Comparison of ENCODE assay signal across 22 cellular contexts in genomic region chr1:214337015-214337414, GRCh38. TPM values are rescaled to one million over a fixed set of nuclear protein-coding genes. Genes with fewer than 3 reads are reported as not detected.
DNase-seq lines count a peak whose midpoint lies in the region; ATAC-seq and TF ChIP-seq lines count a peak whose summit lies in the region.
"Had no signal": no experiment of that assay in that cellular context is flagged by ENCODE, and none has a peak within 500 bp of the region (broad histone marks: within the 10 kb centered on the region; RNA-seq: fewer than 3 reads in every experiment).

No MANE protein-coding gene starts in this region.

- no peaks in the 10 kb centered on the region for H3K4me1 ChIP-seq in OCI-LY7 (ENCODE audit: insufficient read depth, low read length, poor library complexity, severe bottlenecking)
- no peaks in the 10 kb centered on the region for H3K4me1 ChIP-seq in lower lobe of right lung
- H3K4me1 ChIP-seq in psoas muscle, result peaks cover 14% of the 10 kb centered on the region
- peaks cover 9% of the 10 kb centered on the region for H3K4me1 ChIP-seq in HAP-1
- peaks cover 28% of the 10 kb centered on the region for H3K4me1 ChIP-seq in suprapubic skin

- no TSS peak for BruUV-seq in OCI-LY7 (replicated peaks; lab: Mats Ljungman, UMichigan)

- H3K27ac Mint-ChIP-seq in activated naive CD8-positive, alpha-beta T cell treated with anti-CD3 and anti-CD28 coated beads for 36 hours, result peak overlapping the region; percentile 4
- H3K27ac Mint-ChIP-seq in activated naive CD8-positive, alpha-beta T cell treated with anti-CD3 and anti-CD28 coated beads, Interleukin-2, amount 50 U/mL, for 24 hours, result no peak overlapping the region
- H3K27ac Mint-ChIP-seq: activated naive CD4-positive, alpha-beta T cell treated with anti-CD3 and anti-CD28 coated beads, Interleukin-2, amount 50 U/mL, for 72 hours; stimulated activated naive CD8-positive, alpha-beta T cell treated with anti-CD3 and anti-CD28 coated beads, Interleukin-15, Interleukin-2, amounts not matched to agents 100 ng/mL and 50 ng/mL, for 24 hours; T-helper 1 cell treated with Interleukin-12 subunit alpha and Interleukin-12 subunit beta and Interleukin-4 antibody, amounts not matched to agents 30 μg/mL and 1 μg/mL, for 36 hours; type B pancreatic cell had no signal

- no peaks in the 10 kb centered on the region for H3K9me3 Mint-ChIP-seq in activated naive CD8-positive, alpha-beta T cell treated with anti-CD3 and anti-CD28 coated beads for 36 hours
- H3K9me3 Mint-ChIP-seq in activated naive CD8-positive, alpha-beta T cell treated with anti-CD3 and anti-CD28 coated beads, Interleukin-2, amount 50 U/mL, for 24 hours, result no peaks in the 10 kb centered on the region
- H3K9me3 Mint-ChIP-seq: activated naive CD4-positive, alpha-beta T cell treated with anti-CD3 and anti-CD28 coated beads, Interleukin-2, amount 50 U/mL, for 72 hours; stimulated activated naive CD8-positive, alpha-beta T cell treated with anti-CD3 and anti-CD28 coated beads, Interleukin-15, Interleukin-2, amounts not matched to agents 100 ng/mL and 50 ng/mL, for 24 hours; T-helper 1 cell treated with Interleukin-12 subunit alpha and Interleukin-12 subunit beta and Interleukin-4 antibody, amounts not matched to agents 30 μg/mL and 1 μg/mL, for 36 hours; type B pancreatic cell had no signal

- peaks cover 5% of the 10 kb centered on the region for H3K4me1 Mint-ChIP-seq in activated naive CD8-positive, alpha-beta T cell treated with anti-CD3 and anti-CD28 coated beads for 36 hours
- no peaks in the 10 kb centered on the region for H3K4me1 Mint-ChIP-seq in activated naive CD8-positive, alpha-beta T cell treated with anti-CD3 and anti-CD28 coated beads, Interleukin-2, amount 50 U/mL, for 24 hours

- H2AFZ ChIP-seq in OCI-LY7 (ENCODE audit: low read length), result no peak overlapping the region

- H3K9me3 ChIP-seq in OCI-LY7 (ENCODE audit: low read length) (no peaks in the 10 kb centered on the region), lower lobe of right lung (no peaks in the 10 kb centered on the region), psoas muscle (no peaks in the 10 kb centered on the region), HAP-1 (no peaks in the 10 kb centered on the region), suprapubic skin (no peaks in the 10 kb centered on the region)
- H3K9me3 ChIP-seq: gastrocnemius medialis had no signal

- H3K36me3 Mint-ChIP-seq in activated naive CD8-positive, alpha-beta T cell treated with anti-CD3 and anti-CD28 coated beads for 36 hours, result peaks cover 7% of the 10 kb centered on the region
- H3K36me3 Mint-ChIP-seq in activated naive CD8-positive, alpha-beta T cell treated with anti-CD3 and anti-CD28 coated beads, Interleukin-2, amount 50 U/mL, for 24 hours (ENCODE audit: low read depth), result peaks cover 14% of the 10 kb centered on the region

- 18 to 72% (median 42%) methylated on average over 2 of the region's 2 CpGs for WGBS in psoas muscle, 3 donors
- WGBS in suprapubic skin, result 60% methylated on average over 2 of the region's 2 CpGs

- CTCF ChIA-PET in OCI-LY7 (lab: Charles Lee; ENCODE audit: unreplicated experiment), result no interaction called here

- TF ChIP-seq EP300 in suprapubic skin (IDR thresholded peaks at IDR 0.05), result no peak

- H3K4me3 ChIP-seq in OCI-LY7 (ENCODE audit: low read depth, low read length, poor library complexity, severe bottlenecking) (no peak overlapping the region), lower lobe of right lung (no peak overlapping the region), psoas muscle (no peak overlapping the region), HAP-1 (no peak overlapping the region), suprapubic skin (no peak overlapping the region)
- H3K4me3 ChIP-seq: gastrocnemius medialis had no signal

- H3K9me2 ChIP-seq in OCI-LY7 (ENCODE audit: insufficient read depth, low read length), result no peaks in the 10 kb centered on the region

- H3K36me3 ChIP-seq in OCI-LY7 (ENCODE audit: insufficient read depth, low read length) (peaks cover 3% of the 10 kb centered on the region; the same call in 1 of the 2 replicates), lower lobe of right lung (peaks cover 11% of the 10 kb centered on the region), psoas muscle (ENCODE audit: insufficient read depth in 1 of 2, low read depth in 1 of 2) (peaks cover 0 to 6% of the 10 kb centered on the region in 2 donors), HAP-1 (replicated peaks) (no peaks in the 10 kb centered on the region), suprapubic skin (no peaks in the 10 kb centered on the region)
- H3K36me3 ChIP-seq: gastrocnemius medialis had no signal

- no peaks in the 10 kb centered on the region for H3K27me3 Mint-ChIP-seq in activated naive CD8-positive, alpha-beta T cell treated with anti-CD3 and anti-CD28 coated beads for 36 hours
- H3K27me3 Mint-ChIP-seq in activated naive CD8-positive, alpha-beta T cell treated with anti-CD3 and anti-CD28 coated beads, Interleukin-2, amount 50 U/mL, for 24 hours, result no peaks in the 10 kb centered on the region
- H3K27me3 Mint-ChIP-seq: stimulated activated naive CD8-positive, alpha-beta T cell treated with anti-CD3 and anti-CD28 coated beads, Interleukin-15, Interleukin-2, amounts not matched to agents 100 ng/mL and 50 ng/mL, for 24 hours; type B pancreatic cell had no signal

- H3K27me3 ChIP-seq in lower lobe of right lung (ENCODE audit: low read depth), result no peaks in the 10 kb centered on the region
- no peaks in the 10 kb centered on the region for H3K27me3 ChIP-seq in psoas muscle (ENCODE audit: insufficient read depth in 3 of 3, low read length in 2 of 3)
- H3K27me3 ChIP-seq in HAP-1 (ENCODE audit: low read depth), result no peaks in the 10 kb centered on the region
- H3K27me3 ChIP-seq in suprapubic skin, result no peaks in the 10 kb centered on the region
- H3K27me3 ChIP-seq: gastrocnemius medialis had no signal

- H3K4me2 ChIP-seq in OCI-LY7 (ENCODE audit: low read length), result no peak overlapping the region

- no peaks in the 10 kb centered on the region for H4K20me1 ChIP-seq in OCI-LY7 (ENCODE audit: insufficient read depth, low read length)

- TF ChIP-seq POLR2A in suprapubic skin (IDR thresholded peaks at IDR 0.05), result no peak

- in situ Hi-C loops in HAP-1 (cut with MboI; ENCODE audit: low sequenced_read_pairs), result loop anchor here (10.0 to 25.0 kb wide), 2 partner anchors 248 to 1200 kb away; no protein-coding TSS in a partner anchor

- ATAC-seq in activated naive CD8-positive, alpha-beta T cell treated with anti-CD3 and anti-CD28 coated beads, Interleukin-2, amount 50 U/mL, for 24 hours, result no peak
- no peak for ATAC-seq in lower lobe of right lung
- ATAC-seq in psoas muscle, result no peak
- ATAC-seq: activated naive CD4-positive, alpha-beta T cell treated with anti-CD3 and anti-CD28 coated beads, Interleukin-2, amount 50 U/mL, for 72 hours; esophagus mucosa; gastrocnemius medialis had no signal

- intact Hi-C loops in OCI-LY7 (cut with micrococcal nuclease; ENCODE audit: unreplicated experiment) (no loop called here), lower lobe of right lung (cut with DNase I) (no loop called here), psoas muscle (cut with DNase I) (no loop called here)

- H3K79me2 ChIP-seq in OCI-LY7 (ENCODE audit: insufficient read depth, low read depth, low read length), result no peaks in the 10 kb centered on the region

- no peak overlapping the region for H3K27ac ChIP-seq in OCI-LY7 (ENCODE audit: low read depth, low read length, poor library complexity, severe bottlenecking)
- H3K27ac ChIP-seq in lower lobe of right lung, result peak overlapping the region; percentile 48
- H3K27ac ChIP-seq in psoas muscle, result peak overlapping the region; percentile 27
- no peak overlapping the region for H3K27ac ChIP-seq in suprapubic skin

- POLR2A ChIA-PET in OCI-LY7 (lab: Charles Lee), result no interaction called here

- H3K4me3 Mint-ChIP-seq in activated naive CD8-positive, alpha-beta T cell treated with anti-CD3 and anti-CD28 coated beads for 36 hours, result no peak overlapping the region
- no peak overlapping the region for H3K4me3 Mint-ChIP-seq in activated naive CD8-positive, alpha-beta T cell treated with anti-CD3 and anti-CD28 coated beads, Interleukin-2, amount 50 U/mL, for 24 hours
- H3K4me3 Mint-ChIP-seq: stimulated activated naive CD8-positive, alpha-beta T cell treated with anti-CD3 and anti-CD28 coated beads, Interleukin-15, Interleukin-2, amounts not matched to agents 100 ng/mL and 50 ng/mL, for 24 hours; T-helper 1 cell treated with Interleukin-12 subunit alpha and Interleukin-12 subunit beta and Interleukin-4 antibody, amounts not matched to agents 30 μg/mL and 1 μg/mL, for 36 hours; type B pancreatic cell had no signal

- TF ChIP-seq CTCF in OCI-LY7 (conservative IDR thresholded peaks at IDR 0.05; ENCODE audit: low read length) (0 out of 2 replicates have a peak, but pooled peaks have one; percentile 8), lower lobe of right lung (IDR thresholded peaks at IDR 0.05) (no peak), psoas muscle (IDR thresholded peaks at IDR 0.05) (no peak), suprapubic skin (IDR thresholded peaks at IDR 0.05) (no peak)

- no peak for DNase-seq in activated naive CD8-positive, alpha-beta T cell treated with anti-CD3 and anti-CD28 coated beads for 36 hours
- DNase-seq in activated naive CD8-positive, alpha-beta T cell treated with anti-CD3 and anti-CD28 coated beads, Interleukin-2, amount 50 U/mL, for 24 hours, result no peak
- no peak for DNase-seq in OCI-LY7 (ENCODE audit: low spot score)
- DNase-seq in lower lobe of right lung, result no peak
- no peak for DNase-seq in psoas muscle
- DNase-seq in hippocampal formation (lab: John Stamatoyannopoulos, UW), result no peak
- no peak for DNase-seq in HAP-1 (ENCODE audit: low spot score in 2 of 2)
- DNase-seq in suprapubic skin (ENCODE audit: low spot score in 2 of 2), result no peak
- DNase-seq: 8988T; activated CD4-positive, alpha-beta T cell treated with anti-CD3 and anti-CD28 coated beads for 48 hours; DND-41; effector memory CD4-positive, alpha-beta T cell; gastrocnemius medialis; NCI-H1417; NCI-H2107; NCI-H524; stimulated activated CD4-positive, alpha-beta T cell treated with anti-CD3 and anti-CD28 coated beads, Interleukin-4, amount 100 ng/mL, for 24 hours had no signal

RNA-seq across cellular contexts. Expression of gene SMYD2, which starts 56.1 kb away (rescaled TPM):
- total RNA-seq in activated naive CD8-positive, alpha-beta T cell treated with anti-CD3 and anti-CD28 coated beads for 36 hours, result 10 to 100 TPM; 37.0 to 38.4 TPM
- total RNA-seq in OCI-LY7 (2014; rRNA removed; shearing (Covaris generic)), result 26.5 and 36.5 TPM in 2 replicates
- total RNA-seq in OCI-LY7 (2022), result 20.8 and 22.3 TPM in 2 replicates
- 41.6 TPM for total RNA-seq in lower lobe of right lung
- total RNA-seq in psoas muscle, result 10 to 100 TPM; 37.1 to 75.3 (median 54.3) TPM
- polyA plus RNA-seq in psoas muscle, result 10 to 100 TPM; 15.6 to 67.1 (median 43.5) TPM
- total RNA-seq in suprapubic skin, result 10 to 100 TPM; 25.3 to 30.7 (median 27.8) TPM

Comparison
In these comparisons a context has a peak if more than half of its experiments do, and no peak if none do; other contexts are left out.
1. H3K27ac ChIP-seq: peak in lower lobe of right lung (single experiment) and psoas muscle (single experiment); none in OCI-LY7 (single experiment) and suprapubic skin (single experiment).